In the genomic region with DNA sequence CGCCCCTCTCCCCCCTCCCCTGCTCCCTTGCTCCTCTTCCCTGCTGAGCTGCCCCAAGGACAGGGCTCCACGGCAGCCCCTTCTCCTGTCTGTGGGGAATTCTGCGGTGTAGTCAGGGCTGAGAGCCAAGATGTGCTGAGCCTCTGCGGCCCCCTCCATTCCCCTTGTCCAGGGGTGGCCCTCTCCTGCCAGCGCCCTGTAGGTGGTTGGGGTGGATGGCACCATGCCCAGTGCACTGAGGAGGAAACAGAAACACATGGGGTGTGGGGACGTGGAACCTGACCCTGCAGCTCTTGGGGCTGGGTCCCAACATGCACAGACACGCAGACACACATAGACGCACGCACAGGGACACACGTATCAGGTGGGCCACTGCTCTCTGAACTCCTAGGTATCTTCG, we compare ENCODE assay signal across 19 cellular contexts.
DNase-seq lines count a peak whose midpoint lies in the region; TF ChIP-seq lines count a peak whose summit lies in the region.
"Had no signal": no experiment of that assay in that cellular context is flagged by ENCODE, and none has a peak within 500 bp of the region (broad histone marks: within the 10 kb centered on the region; RNA-seq: fewer than 3 reads in every experiment).

No MANE protein-coding gene starts in this region.

- H3K27ac Mint-ChIP-seq in MCF 10A (ENCODE audit: low read depth, unreplicated experiment), result no peak overlapping the region
- H3K27ac Mint-ChIP-seq: activated T-helper 17 cell treated with anti-CD3 and anti-CD28 coated beads, Interleukin-2, amount 50 U/mL, for 72 hours; naive thymus-derived CD8-positive, alpha-beta T cell; stimulated activated memory B cell treated with anti-CD40 and anti-IgM and Interleukin-4, amounts not matched to agents 10 μg/mL and 1 μg/mL and 100 μg/mL, for 72 hours; T-helper 1 cell treated with Interleukin-12 subunit alpha and Interleukin-12 subunit beta and Interleukin-4 antibody, amounts not matched to agents 30 μg/mL and 1 μg/mL, for 36 hours had no signal

- H4K20me1 ChIP-seq in mammary epithelial cell (ENCODE audit: insufficient read depth, low read length), result no peaks in the 10 kb centered on the region

- no peak overlapping the region for H3K4me3 Mint-ChIP-seq in MCF 10A (ENCODE audit: unreplicated experiment)
- H3K4me3 Mint-ChIP-seq: activated T-helper 17 cell treated with anti-CD3 and anti-CD28 coated beads, Interleukin-2, amount 50 U/mL, for 72 hours; naive thymus-derived CD8-positive, alpha-beta T cell; stimulated activated memory B cell treated with anti-CD40 and anti-IgM and Interleukin-4, amounts not matched to agents 10 μg/mL and 1 μg/mL and 100 μg/mL, for 72 hours; T-helper 1 cell treated with Interleukin-12 subunit alpha and Interleukin-12 subunit beta and Interleukin-4 antibody, amounts not matched to agents 30 μg/mL and 1 μg/mL, for 36 hours had no signal

- H3K27me3 ChIP-seq in mammary epithelial cell (ENCODE audit: insufficient read depth, low read length) (peaks cover 3% of the 10 kb centered on the region), mucosa of rectum (ENCODE audit: control insufficient read depth in 2 of 2, insufficient read depth in 2 of 2, low read length in 2 of 2) (peaks cover 8 to 18% of the 10 kb centered on the region in 2 donors), vagina (no peaks in the 10 kb centered on the region)

- peaks cover 90% of the 10 kb centered on the region for H3K27me3 Mint-ChIP-seq in MCF 10A (ENCODE audit: insufficient read depth, unreplicated experiment)

- no peak overlapping the region for H3K4me2 ChIP-seq in mammary epithelial cell (ENCODE audit: insufficient read depth, low read depth, low read length)

- H3K4me1 Mint-ChIP-seq in MCF 10A (ENCODE audit: insufficient read depth, unreplicated experiment), result no peaks in the 10 kb centered on the region
- H3K4me1 Mint-ChIP-seq: activated T-helper 17 cell treated with anti-CD3 and anti-CD28 coated beads, Interleukin-2, amount 50 U/mL, for 72 hours; stimulated activated memory B cell treated with anti-CD40 and anti-IgM and Interleukin-4, amounts not matched to agents 10 μg/mL and 1 μg/mL and 100 μg/mL, for 72 hours had no signal

- CTCF ChIA-PET in MCF 10A (lab: Yijun Ruan, JAX), result interaction anchor here (1.0 kb wide), 1 partner anchor 80 kb away, joined by 4 read pairs; no protein-coding TSS in a partner anchor
- CTCF ChIA-PET in mammary epithelial cell (lab: Charles Lee; ENCODE audit: low non-redundant PET), result no interaction called here

- intact Hi-C loops in MCF 10A (cut with micrococcal nuclease) (no loop called here), mammary epithelial cell (cut with micrococcal nuclease) (loop anchor here (5.0 kb wide), 1 partner anchor 117 kb away; no protein-coding TSS in a partner anchor), vagina (cut with DNase I) (no loop called here), posterior cingulate gyrus (cut with DNase I) (no loop called here)

- no peaks in the 10 kb centered on the region for H3K9me3 Mint-ChIP-seq in MCF 10A (ENCODE audit: unreplicated experiment)
- H3K9me3 Mint-ChIP-seq: activated T-helper 17 cell treated with anti-CD3 and anti-CD28 coated beads, Interleukin-2, amount 50 U/mL, for 72 hours; naive thymus-derived CD8-positive, alpha-beta T cell; stimulated activated memory B cell treated with anti-CD40 and anti-IgM and Interleukin-4, amounts not matched to agents 10 μg/mL and 1 μg/mL and 100 μg/mL, for 72 hours; T-helper 1 cell treated with Interleukin-12 subunit alpha and Interleukin-12 subunit beta and Interleukin-4 antibody, amounts not matched to agents 30 μg/mL and 1 μg/mL, for 36 hours had no signal

- H3K4me3 ChIP-seq in mammary epithelial cell (replicated peaks in 1 of 3; ENCODE audit: insufficient read depth in 1 of 3, low read depth in 2 of 3, low read length in 3 of 3) (no peak overlapping the region), mucosa of rectum (ENCODE audit: low read length in 2 of 2) (no peak overlapping the region), vagina (no peak overlapping the region), coronary artery (no peak overlapping the region)
- H3K4me3 ChIP-seq: adrenal gland, K562, lower lobe of right lung had no signal

- no peaks in the 10 kb centered on the region for H3K36me3 Mint-ChIP-seq in MCF 10A (ENCODE audit: insufficient read depth, unreplicated experiment)
- H3K36me3 Mint-ChIP-seq: naive thymus-derived CD8-positive, alpha-beta T cell; stimulated activated memory B cell treated with anti-CD40 and anti-IgM and Interleukin-4, amounts not matched to agents 10 μg/mL and 1 μg/mL and 100 μg/mL, for 72 hours had no signal

- H3K36me3 ChIP-seq in mammary epithelial cell (ENCODE audit: insufficient read depth, low read length), result no peaks in the 10 kb centered on the region
- no peaks in the 10 kb centered on the region for H3K36me3 ChIP-seq in mucosa of rectum (ENCODE audit: control insufficient read depth in 2 of 2, insufficient read depth in 2 of 2, low read length in 2 of 2)
- no peaks in the 10 kb centered on the region for H3K36me3 ChIP-seq in vagina
- H3K36me3 ChIP-seq: adrenal gland, lower lobe of right lung had no signal

- no peaks in the 10 kb centered on the region for H3K79me2 ChIP-seq in mammary epithelial cell (ENCODE audit: insufficient read depth, low read length)

- 10% methylated on average over 9 of the region's 11 CpGs for WGBS in mammary epithelial cell (ENCODE audit: low coverage, missing lambda C conversion rate)

- in situ Hi-C loops in mammary epithelial cell (cut with MboI; ENCODE audit: low sequenced_read_pairs in 2 of 2), result no loop called here

- H3K27ac ChIP-seq in mammary epithelial cell (ENCODE audit: insufficient read depth, low read depth, low read length) (no peak overlapping the region), mucosa of rectum (ENCODE audit: low read depth in 2 of 2, low read length in 2 of 2) (peak overlapping the region; percentile 50 to 70), vagina (peak overlapping the region; percentile 82), coronary artery (peak overlapping the region in 1 of 2 donors; percentile 35)
- H3K27ac ChIP-seq: adrenal gland, HL-60, lower lobe of right lung had no signal

- DNase-seq in MCF 10A (ENCODE audit: unreplicated experiment) (peak; percentile 28), mammary epithelial cell (no peak), RPMI8226 (peak; percentile 74), vagina (ENCODE audit: extremely low spot score in 2 of 2) (no peak), posterior cingulate gyrus (no peak), coronary artery (ENCODE audit: low spot score) (no peak), NCI-H526 treated with DMSO at 0.1 percent for 48 hours (lab: John Stamatoyannopoulos, UW) (no peak)
- DNase-seq: ACHN; activated CD4-positive, CD25-positive, alpha-beta regulatory T cell; adrenal gland; lower lobe of right lung; naive thymus-derived CD8-positive, alpha-beta T cell; NCI-H1436 treated with DMSO at 0.1 percent for 48 hours had no signal

- TF ChIP-seq POLR2A in vagina (IDR thresholded peaks at IDR 0.05), result no peak

- H3K4me1 ChIP-seq in mammary epithelial cell (ENCODE audit: insufficient read depth, low read length) (peaks cover 12% of the 10 kb centered on the region), mucosa of rectum (ENCODE audit: control insufficient read depth in 2 of 2, insufficient read depth in 2 of 2, low read length in 2 of 2) (peaks cover 10 to 14% of the 10 kb centered on the region in 2 donors), vagina (peaks cover 47% of the 10 kb centered on the region)

- H3K9ac ChIP-seq in mammary epithelial cell (ENCODE audit: insufficient read depth, low read length) (no peak overlapping the region), mucosa of rectum (ENCODE audit: low read depth in 1 of 2, low read length in 2 of 2) (no peak overlapping the region)

- no peak overlapping the region for H2AFZ ChIP-seq in mammary epithelial cell (ENCODE audit: low read depth, low read length)

- TF ChIP-seq CTCF in MCF 10A (IDR thresholded peaks at IDR 0.05; ENCODE audit: unreplicated experiment), result no peak
- no peak for TF ChIP-seq CTCF in mammary epithelial cell (conservative IDR thresholded peaks at IDR 0.05 in 1 of 2, IDR thresholded peaks at IDR 0.05 in 1 of 2; ENCODE audit: extremely low read depth in 1 of 2, insufficient read depth in 1 of 2, low read depth in 1 of 2, low read length in 2 of 2)
- TF ChIP-seq CTCF in vagina (IDR thresholded peaks at IDR 0.05), result no peak
- no peak for TF ChIP-seq CTCF in coronary artery (IDR thresholded peaks at IDR 0.05)

- H3K9me3 ChIP-seq in mammary epithelial cell (replicated peaks; ENCODE audit: insufficient read depth, low read length) (no peaks in the 10 kb centered on the region), mucosa of rectum (ENCODE audit: control insufficient read depth in 2 of 2, low read length in 2 of 2) (no peaks in the 10 kb centered on the region), vagina (no peaks in the 10 kb centered on the region)
- H3K9me3 ChIP-seq: adrenal gland, lower lobe of right lung had no signal

- POLR2A ChIA-PET in MCF 10A (lab: Yijun Ruan, JAX), result no interaction called here

- BruUV-seq in MCF 10A (replicated peaks; lab: Mats Ljungman, UMichigan) (no TSS peak), mammary epithelial cell (replicated peaks; lab: Mats Ljungman, UMichigan) (no TSS peak)

- dilution Hi-C loops in mammary epithelial cell (cut with HindIII; ENCODE audit: low sequenced_read_pairs), result no loop called here

Comparison
In these comparisons a context has a peak if more than half of its experiments do, and no peak if none do; other contexts are left out.
1. DNase-seq: peak in MCF 10A (single experiment) and RPMI8226 (single experiment); none in mammary epithelial cell (single experiment), vagina (0 of 2), posterior cingulate gyrus (0 of 10), coronary artery (single experiment) and NCI-H526 treated with DMSO at 0.1 percent for 48 hours (single experiment).